13 cellular contexts compared by ENCODE assay signal in genomic region chr3:27171113-27171512, GRCh38.
DNase-seq lines count a peak whose midpoint lies in the region; ATAC-seq and TF ChIP-seq lines count a peak whose summit lies in the region.
"Had no signal": no experiment of that assay in that cellular context is flagged by ENCODE, and none has a peak within 500 bp of the region (broad histone marks: within the 10 kb centered on the region; RNA-seq: fewer than 3 reads in every experiment).

No MANE protein-coding gene starts in this region.

- ATAC-seq in GM19463 (IDR thresholded peaks at IDR 0.05; ENCODE audit: unreplicated experiment) (peak; percentile 79), HG03045 (IDR thresholded peaks at IDR 0.05; ENCODE audit: unreplicated experiment) (peak; percentile 53)

- TF ChIP-seq POLR2A in NB4 (IDR thresholded peaks at IDR 0.05; ENCODE audit: extremely low read depth, insufficient read length): no peak

- no peak overlapping the region for H3K4me2 ChIP-seq in mesendoderm (ENCODE audit: low read length)

- H3K27ac ChIP-seq in mesendoderm (ENCODE audit: low read depth, low read length) (no peak overlapping the region), coronary artery (no peak overlapping the region)
- H3K27ac ChIP-seq: esophagus squamous epithelium, stomach had no signal

- no CpG with 5 or more reads among the region's 2 CpGs for whole genome bisulfite sequencing in mesendoderm (ENCODE audit: extremely low coverage, insufficient coverage, low lambda C conversion rate)

- no peaks in the 10 kb centered on the region for H3K27me3 ChIP-seq in mesendoderm (ENCODE audit: insufficient read depth, low read length, poor library complexity)
- H3K27me3 ChIP-seq: esophagus squamous epithelium, stomach had no signal

- H3K4me1 ChIP-seq in mesendoderm (ENCODE audit: control insufficient read depth, low read depth, low read length): no peaks in the 10 kb centered on the region
- H3K4me1 ChIP-seq: stomach had no signal

- no peak overlapping the region for H2AK5ac ChIP-seq in mesendoderm (ENCODE audit: low read length)

- H4K8ac ChIP-seq in mesendoderm (ENCODE audit: low read depth, low read length): no peak overlapping the region

- H2BK120ac ChIP-seq in mesendoderm (ENCODE audit: low read depth, low read length): no peak overlapping the region

- DNase-seq in GM10248 (ENCODE audit: extremely low spot score) (peak; percentile 18), NB4 (ENCODE audit: low read depth) (peak; percentile 91), mesendoderm (no peak), globus pallidus (ENCODE audit: low spot score) (no peak), A172 (ENCODE audit: low spot score) (no peak), coronary artery (ENCODE audit: low spot score) (no peak)
- DNase-seq: activated CD4-positive, CD25-positive, alpha-beta regulatory T cell; esophagus squamous epithelium; immature natural killer cell; NCI-H1417 treated with DMSO at 0.1 percent for 48 hours; stomach had no signal

- H3K79me1 ChIP-seq in mesendoderm (ENCODE audit: low read length): no peaks in the 10 kb centered on the region

- no peak overlapping the region for H3K4ac ChIP-seq in mesendoderm (ENCODE audit: low read depth, low read length)

- no peak overlapping the region for H3K9ac ChIP-seq in mesendoderm (ENCODE audit: low read length)

- H3K23ac ChIP-seq in mesendoderm (ENCODE audit: low read length): no peak overlapping the region

- no peak overlapping the region for H4K5ac ChIP-seq in mesendoderm (ENCODE audit: low read length)

- CTCF ChIA-PET in GM10248 (lab: Yijun Ruan, JAX): interaction anchor here (1.4 kb wide), 1 partner anchor 17 kb away, joined by 4 read pairs; no protein-coding TSS in a partner anchor

- POLR2A ChIA-PET in GM10248 (lab: Yijun Ruan, JAX): no interaction called here

- H3K4me3 ChIP-seq in NB4 (ENCODE audit: low read depth, low read length) (no peak overlapping the region), mesendoderm (ENCODE audit: low read length) (no peak overlapping the region), coronary artery (no peak overlapping the region)
- H3K4me3 ChIP-seq: esophagus squamous epithelium, stomach had no signal

- no peak overlapping the region for H3K18ac ChIP-seq in mesendoderm (ENCODE audit: low read length)

- no peaks in the 10 kb centered on the region for H3K36me3 ChIP-seq in mesendoderm (ENCODE audit: control insufficient read depth, insufficient read depth, low read length)
- H3K36me3 ChIP-seq: esophagus squamous epithelium, stomach had no signal

- H3K79me2 ChIP-seq in mesendoderm (ENCODE audit: control insufficient read depth, insufficient read depth, low read length): no peaks in the 10 kb centered on the region

- no peak overlapping the region for H2BK5ac ChIP-seq in mesendoderm (ENCODE audit: low read length)

- TF ChIP-seq CTCF in GM10248 (IDR thresholded peaks at IDR 0.05; ENCODE audit: control extremely low read depth, extremely low read depth, low read depth, missing control alignments) (no peak), NB4 (IDR thresholded peaks at IDR 0.05; ENCODE audit: low read depth, low read length) (no peak), coronary artery (IDR thresholded peaks at IDR 0.05) (no peak)

- H2BK15ac ChIP-seq in mesendoderm (replicated peaks; ENCODE audit: low read depth): no peak overlapping the region

- no peak overlapping the region for H3K56ac ChIP-seq in mesendoderm (ENCODE audit: low read length)

Comparison
In these comparisons a context has a peak if more than half of its experiments do, and no peak if none do; other contexts are left out.
1. DNase-seq: peak in GM10248 (single experiment) and NB4 (single experiment); none in mesendoderm (single experiment), globus pallidus (single experiment), A172 (single experiment) and coronary artery (single experiment).